ENCODE assay signal across 28 cellular contexts in genomic region chr5:109951348-109951747, GRCh38.
"Had no signal": no experiment of that assay in that cellular context is flagged by ENCODE, and none has a peak within 500 bp of the region (broad histone marks: within the 10 kb centered on the region; RNA-seq: fewer than 3 reads in every experiment).

No MANE protein-coding gene starts in this region.

- DNase-seq: activated B cell treated with CpG ODN at 0.5 μM for 24 hours; activated CD4-positive, alpha-beta memory T cell treated with anti-CD3 and anti-CD28 coated beads for 36 hours; activated CD4-positive, alpha-beta T cell treated with anti-CD3 and anti-CD28 coated beads for 4 hours; activated CD4-positive, alpha-beta T cell treated with anti-CD3 and anti-CD28 coated beads, Interleukin-2, amount 50 U/mL, for 1 hour; activated CD4-positive, alpha-beta T cell treated with anti-CD3 and anti-CD28 coated beads, Interleukin-2, amount 50 U/mL, for 4 hours; activated CD4-positive, CD25-positive, alpha-beta regulatory T cell treated with anti-CD3 and anti-CD28 coated beads, Interleukin-2, amount 50 U/mL, for 72 hours; activated CD8-positive, alpha-beta memory T cell treated with anti-CD3 and anti-CD28 coated beads, Interleukin-2, amount 50 U/mL, for 4 hours; activated CD8-positive, alpha-beta T cell treated with anti-CD3 and anti-CD28 coated beads for 36 hours; activated effector memory CD4-positive, alpha-beta T cell treated with anti-CD3 and anti-CD28 coated beads, Interleukin-2, amount 50 U/mL, for 16 hours; activated gamma-delta T cell treated with Interleukin-2 at 50 U/mL for 16 hours; activated naive CD4-positive, alpha-beta T cell; activated naive CD4-positive, alpha-beta T cell treated with anti-CD3 and anti-CD28 coated beads for 36 hours; activated naive CD4-positive, alpha-beta T cell treated with anti-CD3 and anti-CD28 coated beads, Interleukin-2, amount 50 U/mL, for 16 hours; activated naive CD8-positive, alpha-beta T cell treated with anti-CD3 and anti-CD28 coated beads for 36 hours; activated T-cell treated with anti-CD3 and anti-CD28 coated beads for 4 hours; activated T-cell treated with anti-CD3 and anti-CD28 coated beads, Interleukin-2, amount 50 U/mL, for 1 hour; activated T-cell treated with anti-CD3 and anti-CD28 coated beads, Interleukin-2, amount 50 U/mL, for 4 hours; activated T-cell treated with anti-CD3 and anti-CD28 coated beads, Interleukin-2, amount 50 U/mL, for 72 hours; adrenal gland; amniotic stem cell; aorta; body of pancreas; brain microvascular endothelial cell; central memory CD4-positive, alpha-beta T cell; T-helper 2 cell; T-helper 9 cell had no signal

- H3K4me3 ChIP-seq: adrenal gland, body of pancreas, breast epithelium had no signal

- H3K27me3 ChIP-seq: adrenal gland, body of pancreas, brain microvascular endothelial cell, breast epithelium had no signal

- H3K36me3 ChIP-seq: adrenal gland, brain microvascular endothelial cell, breast epithelium had no signal

- H3K4me1 ChIP-seq: adrenal gland, body of pancreas, breast epithelium had no signal

- H3K27ac ChIP-seq: adrenal gland, body of pancreas, brain microvascular endothelial cell, breast epithelium, VCaP had no signal

- H3K9me3 ChIP-seq: adrenal gland, body of pancreas, breast epithelium had no signal
